In the genomic region with DNA sequence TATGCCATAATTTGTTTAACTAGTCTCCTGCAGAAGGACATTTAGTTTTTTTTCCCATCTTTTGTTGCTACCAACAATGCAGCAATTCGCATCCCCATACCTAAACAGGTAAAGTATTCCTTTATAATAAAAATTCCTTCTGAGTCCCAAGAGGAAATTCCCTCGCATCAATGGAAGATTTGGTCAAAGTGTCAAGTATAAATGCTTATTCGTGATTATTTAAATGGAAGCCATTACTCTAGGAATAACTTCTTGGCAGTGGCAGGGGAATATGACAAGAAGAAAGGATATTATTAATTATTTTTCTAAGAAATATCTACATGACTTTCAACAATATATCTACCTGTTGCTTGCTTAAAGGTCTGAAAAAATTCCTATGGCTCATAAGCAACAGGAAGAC, we compare ENCODE assay signal across 2 cellular contexts.
TF ChIP-seq lines count a peak whose summit lies in the region.

No MANE protein-coding gene starts in this region.

TF ChIP-seq in A549, 52 proteins besides CTCF, POLR2A, EP300 and RAD21:
- TF ChIP-seq HOXB5 (CRISPR knock-in tag; IDR thresholded peaks at IDR 0.05) (no peak), MAFK (IDR thresholded peaks at IDR 0.05; ENCODE audit: partially characterized antibody) (peak; percentile 25)
TF ChIP-seq in A549: peak in this region for 1.

TF ChIP-seq in K562, 482 proteins besides CTCF, POLR2A, EP300 and RAD21:
- TF ChIP-seq SRSF3 (IDR thresholded peaks at IDR 0.05; ENCODE audit: insufficient read depth, low read length) (no peak), ZNF316 (IDR thresholded peaks at IDR 0.05) (peak; percentile 58; the same call in 1 of the 2 replicates), TAL1 (IDR thresholded peaks at IDR 0.05) (no peak), ZNF253 (CRISPR knock-in tag; conservative IDR thresholded peaks at IDR 0.05) (no peak), ZNF197 (CRISPR knock-in tag; IDR thresholded peaks at IDR 0.05; ENCODE audit: low read depth) (no peak), ZC3H4 (CRISPR knock-in tag; IDR thresholded peaks at IDR 0.05; ENCODE audit: borderline replicate concordance) (no peak), C11orf30 (IDR thresholded peaks at IDR 0.05; ENCODE audit: low read depth) (peak; percentile 53; the same call in 1 of the 2 replicates), TCF7 (IDR thresholded peaks at IDR 0.05; ENCODE audit: borderline replicate concordance) (no peak), ZBTB17 (CRISPR knock-in tag; IDR thresholded peaks at IDR 0.05) (no peak), SMARCA5 (IDR thresholded peaks at IDR 0.05) (no peak), FOXJ2 (tag; IDR thresholded peaks at IDR 0.05) (no peak), ZC3H11A (IDR thresholded peaks at IDR 0.05; ENCODE audit: low read depth, low read length) (no peak), MAFF (IDR thresholded peaks at IDR 0.05; ENCODE audit: low read length) (0 out of 2 replicates have a peak, but pooled peaks have one; percentile 3)
- TF ChIP-seq, protein P1, sequence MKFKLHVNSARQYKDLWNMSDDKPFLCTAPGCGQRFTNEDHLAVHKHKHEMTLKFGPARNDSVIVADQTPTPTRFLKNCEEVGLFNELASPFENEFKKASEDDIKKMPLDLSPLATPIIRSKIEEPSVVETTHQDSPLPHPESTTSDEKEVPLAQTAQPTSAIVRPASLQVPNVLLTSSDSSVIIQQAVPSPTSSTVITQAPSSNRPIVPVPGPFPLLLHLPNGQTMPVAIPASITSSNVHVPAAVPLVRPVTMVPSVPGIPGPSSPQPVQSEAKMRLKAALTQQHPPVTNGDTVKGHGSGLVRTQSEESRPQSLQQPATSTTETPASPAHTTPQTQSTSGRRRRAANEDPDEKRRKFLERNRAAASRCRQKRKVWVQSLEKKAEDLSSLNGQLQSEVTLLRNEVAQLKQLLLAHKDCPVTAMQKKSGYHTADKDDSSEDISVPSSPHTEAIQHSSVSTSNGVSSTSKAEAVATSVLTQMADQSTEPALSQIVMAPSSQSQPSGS (CRISPR knock-in tag; IDR thresholded peaks at IDR 0.05) = no peak
